ENCODE assay signal across 8 cellular contexts in the genomic region with DNA sequence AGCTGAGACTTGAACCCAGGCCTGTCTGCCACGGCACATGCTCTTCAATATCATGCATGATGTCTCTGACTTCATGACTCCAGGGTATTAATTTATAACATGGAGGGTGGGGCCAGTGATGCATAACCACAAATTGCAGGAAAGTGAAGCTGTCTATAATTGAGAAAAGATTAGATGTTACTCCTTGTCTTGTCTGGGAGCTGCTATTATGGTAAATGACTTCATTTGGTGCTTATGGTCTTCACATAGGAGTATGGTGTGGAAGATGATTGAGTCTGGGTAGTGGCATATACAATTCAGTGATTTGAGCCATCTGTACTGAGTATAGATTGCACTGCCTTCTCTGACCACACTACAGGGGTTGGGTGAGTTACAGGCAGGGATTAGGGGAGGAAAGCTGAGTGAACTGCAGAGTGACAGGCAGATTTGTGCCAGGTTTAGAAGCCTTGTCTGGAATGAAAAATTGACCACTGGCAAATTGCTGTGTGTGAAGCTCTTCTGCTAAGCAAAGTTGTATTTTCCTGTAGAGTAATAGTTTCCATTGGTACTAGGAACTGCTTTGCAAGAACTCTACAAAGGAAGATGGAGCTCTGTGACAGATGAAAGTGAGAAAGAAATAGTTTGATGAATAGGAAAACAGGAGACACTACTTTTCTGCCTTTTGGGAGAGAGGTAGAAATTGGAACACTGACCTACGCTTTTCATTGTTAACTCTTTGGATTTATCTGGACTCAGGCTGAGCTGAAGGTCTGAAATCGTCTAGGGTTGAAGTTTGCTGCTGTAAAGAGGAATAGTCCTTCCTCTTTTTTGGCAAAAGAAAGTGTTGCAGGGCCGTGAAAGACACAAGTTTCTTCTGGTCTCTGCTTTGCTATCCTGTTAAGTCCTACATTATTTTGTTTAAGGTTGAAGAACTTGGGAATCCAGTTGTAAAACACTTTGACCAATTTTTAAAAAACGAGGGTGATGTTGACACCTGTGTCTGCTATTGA. TPM values are rescaled to one million over a fixed set of nuclear protein-coding genes. Genes with fewer than 3 reads are reported as not detected.
DNase-seq lines count a peak whose midpoint lies in the region; ATAC-seq, FAIRE-seq and TF ChIP-seq lines count a peak whose summit lies in the region.
"Had no signal": no experiment of that assay in that cellular context is flagged by ENCODE, and none has a peak within 500 bp of the region (broad histone marks: within the 10 kb centered on the region; RNA-seq: fewer than 3 reads in every experiment).

No MANE protein-coding gene starts in this region.

- H3K79me2 ChIP-seq in Karpas-422 (ENCODE audit: low read length): peaks cover 77% of the 10 kb centered on the region

- no peak for ATAC-seq in activated naive CD8-positive, alpha-beta T cell treated with anti-CD3 and anti-CD28 coated beads, Interleukin-2, amount 10 ng/mL, durations not matched to agents 7 days and 5 days (ENCODE audit: low read depth)
- ATAC-seq in HG03095 (IDR thresholded peaks at IDR 0.05; ENCODE audit: unreplicated experiment): no peak
- no peak for ATAC-seq in GM18520 (IDR thresholded peaks at IDR 0.05; ENCODE audit: unreplicated experiment)

- no peaks in the 10 kb centered on the region for H3K27me3 Mint-ChIP-seq in activated naive CD8-positive, alpha-beta T cell treated with anti-CD3 and anti-CD28 coated beads, Interleukin-2, amount 10 ng/mL, durations not matched to agents 7 days and 5 days

- H3K27ac Mint-ChIP-seq in activated naive CD8-positive, alpha-beta T cell treated with anti-CD3 and anti-CD28 coated beads, Interleukin-2, amount 10 ng/mL, durations not matched to agents 7 days and 5 days: peak overlapping the region; percentile 17

- H3K36me3 Mint-ChIP-seq in activated naive CD8-positive, alpha-beta T cell treated with anti-CD3 and anti-CD28 coated beads, Interleukin-2, amount 10 ng/mL, durations not matched to agents 7 days and 5 days: peaks cover 27% of the 10 kb centered on the region

- H3K27ac ChIP-seq in Karpas-422 (ENCODE audit: low read length): peak overlapping the region; percentile 50

- H3K9me3 Mint-ChIP-seq in activated naive CD8-positive, alpha-beta T cell treated with anti-CD3 and anti-CD28 coated beads, Interleukin-2, amount 10 ng/mL, durations not matched to agents 7 days and 5 days: no peaks in the 10 kb centered on the region

- peak overlapping the region; percentile 75 for H3K4me3 ChIP-seq in Karpas-422 (ENCODE audit: low read length)

- no peak overlapping the region for H2AFZ ChIP-seq in Karpas-422 (ENCODE audit: low read length)

- no peak for TF ChIP-seq POLR2A in H54 (IDR thresholded peaks at IDR 0.05; ENCODE audit: low read depth, low read length)

- peaks cover 48% of the 10 kb centered on the region for H3K4me1 ChIP-seq in Karpas-422 (ENCODE audit: low read length)

- no peaks in the 10 kb centered on the region for H3K9me3 ChIP-seq in Karpas-422 (ENCODE audit: low read length)

- POLR2A ChIA-PET in activated naive CD8-positive, alpha-beta T cell treated with anti-CD3 and anti-CD28 coated beads, Interleukin-2, amount 10 ng/mL, durations not matched to agents 7 days and 5 days (lab: Charles Lee): no interaction called here

- peaks cover 45% of the 10 kb centered on the region for H4K20me1 ChIP-seq in Karpas-422 (ENCODE audit: insufficient read depth, low read depth, low read length)

- DNase-seq in GF-D8 (lab: John Stamatoyannopoulos, UW) (peak; percentile 13), Karpas-422 (peak; percentile 65), myocyte (ENCODE audit: low read depth) (peak; percentile 57), H54 (ENCODE audit: insufficient read length, low spot score) (no peak)
- no peak for DNase-seq in activated naive CD8-positive, alpha-beta T cell treated with anti-CD3 and anti-CD28 coated beads, Interleukin-2, amount 10 ng/mL, durations not matched to agents 7 days and 5 days
- DNase-seq: NCI-H1105 treated with DMSO at 0.1 percent for 48 hours had no signal

- H3K36me3 ChIP-seq in Karpas-422 (ENCODE audit: insufficient read depth, low read length): peaks cover 36% of the 10 kb centered on the region

- peak overlapping the region; percentile 83 for H3K4me2 ChIP-seq in Karpas-422 (ENCODE audit: low read depth, low read length, poor library complexity, severe bottlenecking)

- H3K27me3 ChIP-seq in Karpas-422 (ENCODE audit: low read length): no peaks in the 10 kb centered on the region

- H3K9me2 ChIP-seq in Karpas-422 (replicated peaks; ENCODE audit: insufficient read depth, low read length): no peaks in the 10 kb centered on the region

- peak overlapping the region; percentile 90 for H3K9ac ChIP-seq in Karpas-422 (ENCODE audit: low read length)

- peak overlapping the region; percentile 35 for H3K4me3 Mint-ChIP-seq in activated naive CD8-positive, alpha-beta T cell treated with anti-CD3 and anti-CD28 coated beads, Interleukin-2, amount 10 ng/mL, durations not matched to agents 7 days and 5 days

- H3K4me1 Mint-ChIP-seq in activated naive CD8-positive, alpha-beta T cell treated with anti-CD3 and anti-CD28 coated beads, Interleukin-2, amount 10 ng/mL, durations not matched to agents 7 days and 5 days: peaks cover 42% of the 10 kb centered on the region

- FAIRE-seq in H54 (lab: Jason Lieb, UNC): no peak

RNA-seq across cellular contexts. Expression of gene SND1, which starts 2.7 kb away (rescaled TPM):
- total RNA-seq in Karpas-422 (2014; rRNA removed; shearing (Covaris generic); ENCODE audit: low replicate concordance): 104 and 132 TPM in 2 replicates
- 100 to 1,000 TPM; 132 to 148 TPM for total RNA-seq in activated naive CD8-positive, alpha-beta T cell treated with anti-CD3 and anti-CD28 coated beads, Interleukin-2, amount 10 ng/mL, durations not matched to agents 7 days and 5 days
- total RNA-seq in myocyte: 177 and 218 TPM in 2 replicates
- polyA plus RNA-seq in myocyte (2012): 219 TPM

RNA-seq across cellular contexts. Expression of gene PAX4, which starts 36.8 kb away (rescaled TPM):
- not detected in 2 replicates for total RNA-seq in Karpas-422 (2014; rRNA removed; shearing (Covaris generic); ENCODE audit: low replicate concordance)
- not detected for total RNA-seq in activated naive CD8-positive, alpha-beta T cell treated with anti-CD3 and anti-CD28 coated beads, Interleukin-2, amount 10 ng/mL, durations not matched to agents 7 days and 5 days
- total RNA-seq in myocyte: not detected in 2 replicates
- polyA plus RNA-seq in myocyte (2012): not detected

Comparison
In these comparisons a context has a peak if more than half of its experiments do, and no peak if none do; other contexts are left out.
1. DNase-seq: peak in GF-D8 (single experiment), Karpas-422 (single experiment) and myocyte (single experiment); none in activated naive CD8-positive, alpha-beta T cell treated with anti-CD3 and anti-CD28 coated beads, Interleukin-2, amount 10 ng/mL, durations not matched to agents 7 days and 5 days (single experiment) and H54 (single experiment).